Comparison of ENCODE assay signal across 1 cellular context in the genomic region with DNA sequence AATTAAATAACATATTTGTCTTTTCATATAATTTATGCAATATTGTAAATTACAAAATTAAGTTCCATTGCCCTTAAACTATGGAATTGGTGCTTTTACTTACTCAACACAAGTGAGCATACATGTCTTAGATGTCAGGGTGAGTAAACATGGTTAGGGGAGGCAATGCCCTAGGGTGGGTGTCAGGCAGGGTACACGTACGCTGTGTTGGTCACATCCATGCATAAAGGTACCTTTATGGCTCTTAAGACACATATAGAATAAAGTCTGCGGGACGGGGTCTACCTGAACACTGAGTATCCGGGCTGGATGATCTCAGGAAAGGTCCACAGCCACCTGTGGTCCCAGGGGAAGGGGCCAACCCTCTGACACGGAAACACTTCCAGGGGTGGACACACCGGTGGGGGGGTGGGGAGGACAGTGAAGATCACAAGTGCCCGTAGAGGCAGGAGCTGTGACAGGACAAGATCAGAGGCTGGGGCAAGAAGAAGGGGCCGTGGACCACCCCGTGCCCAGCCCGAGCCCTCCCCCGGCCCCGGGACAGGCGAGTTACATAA.
A peak's percentile ranks its signal among the peaks of the same experiment; 100 is the strongest.
TF ChIP-seq lines count a peak whose summit lies in the region.

No MANE protein-coding gene starts in this region.

TF ChIP-seq in K562, 482 proteins besides CTCF, POLR2A, EP300 and RAD21 (continued from another document and continues in another):
- TF ChIP-seq, protein P1, sequence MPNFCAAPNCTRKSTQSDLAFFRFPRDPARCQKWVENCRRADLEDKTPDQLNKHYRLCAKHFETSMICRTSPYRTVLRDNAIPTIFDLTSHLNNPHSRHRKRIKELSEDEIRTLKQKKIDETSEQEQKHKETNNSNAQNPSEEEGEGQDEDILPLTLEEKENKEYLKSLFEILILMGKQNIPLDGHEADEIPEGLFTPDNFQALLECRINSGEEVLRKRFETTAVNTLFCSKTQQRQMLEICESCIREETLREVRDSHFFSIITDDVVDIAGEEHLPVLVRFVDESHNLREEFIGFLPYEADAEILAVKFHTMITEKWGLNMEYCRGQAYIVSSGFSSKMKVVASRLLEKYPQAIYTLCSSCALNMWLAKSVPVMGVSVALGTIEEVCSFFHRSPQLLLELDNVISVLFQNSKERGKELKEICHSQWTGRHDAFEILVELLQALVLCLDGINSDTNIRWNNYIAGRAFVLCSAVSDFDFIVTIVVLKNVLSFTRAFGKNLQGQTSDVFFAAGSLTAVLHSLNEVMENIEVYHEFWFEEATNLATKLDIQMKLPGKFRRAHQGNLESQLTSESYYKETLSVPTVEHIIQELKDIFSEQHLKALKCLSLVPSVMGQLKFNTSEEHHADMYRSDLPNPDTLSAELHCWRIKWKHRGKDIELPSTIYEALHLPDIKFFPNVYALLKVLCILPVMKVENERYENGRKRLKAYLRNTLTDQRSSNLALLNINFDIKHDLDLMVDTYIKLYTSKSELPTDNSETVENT (CRISPR knock-in tag; IDR thresholded peaks at IDR 0.05), result no peak
- TF ChIP-seq SP2 (IDR thresholded peaks at IDR 0.05; ENCODE audit: extremely low read depth, low read depth, low read length, poor library complexity, severe bottlenecking), result no peak
- TF ChIP-seq ZNF263 (CRISPR knock-in tag; IDR thresholded peaks at IDR 0.05; ENCODE audit: borderline replicate concordance), result peak; percentile 26; the same call in 1 of the 2 replicates
- TF ChIP-seq CEBPG (CRISPR knock-in tag; IDR thresholded peaks at IDR 0.05), result no peak
- TF ChIP-seq CEBPG (tag; conservative IDR thresholded peaks at IDR 0.05 in 1 of 2, IDR thresholded peaks at IDR 0.05 in 1 of 2), result 0 out of 4 replicates have a peak, but pooled peaks of 1 of the 2 experiments have one; percentile 27
- no peak for TF ChIP-seq ZNF551 (CRISPR knock-in tag; IDR thresholded peaks at IDR 0.05)
- TF ChIP-seq GABPA (tag; conservative IDR thresholded peaks at IDR 0.05; ENCODE audit: low read depth), result peak; percentile 70
- TF ChIP-seq, protein P2, sequence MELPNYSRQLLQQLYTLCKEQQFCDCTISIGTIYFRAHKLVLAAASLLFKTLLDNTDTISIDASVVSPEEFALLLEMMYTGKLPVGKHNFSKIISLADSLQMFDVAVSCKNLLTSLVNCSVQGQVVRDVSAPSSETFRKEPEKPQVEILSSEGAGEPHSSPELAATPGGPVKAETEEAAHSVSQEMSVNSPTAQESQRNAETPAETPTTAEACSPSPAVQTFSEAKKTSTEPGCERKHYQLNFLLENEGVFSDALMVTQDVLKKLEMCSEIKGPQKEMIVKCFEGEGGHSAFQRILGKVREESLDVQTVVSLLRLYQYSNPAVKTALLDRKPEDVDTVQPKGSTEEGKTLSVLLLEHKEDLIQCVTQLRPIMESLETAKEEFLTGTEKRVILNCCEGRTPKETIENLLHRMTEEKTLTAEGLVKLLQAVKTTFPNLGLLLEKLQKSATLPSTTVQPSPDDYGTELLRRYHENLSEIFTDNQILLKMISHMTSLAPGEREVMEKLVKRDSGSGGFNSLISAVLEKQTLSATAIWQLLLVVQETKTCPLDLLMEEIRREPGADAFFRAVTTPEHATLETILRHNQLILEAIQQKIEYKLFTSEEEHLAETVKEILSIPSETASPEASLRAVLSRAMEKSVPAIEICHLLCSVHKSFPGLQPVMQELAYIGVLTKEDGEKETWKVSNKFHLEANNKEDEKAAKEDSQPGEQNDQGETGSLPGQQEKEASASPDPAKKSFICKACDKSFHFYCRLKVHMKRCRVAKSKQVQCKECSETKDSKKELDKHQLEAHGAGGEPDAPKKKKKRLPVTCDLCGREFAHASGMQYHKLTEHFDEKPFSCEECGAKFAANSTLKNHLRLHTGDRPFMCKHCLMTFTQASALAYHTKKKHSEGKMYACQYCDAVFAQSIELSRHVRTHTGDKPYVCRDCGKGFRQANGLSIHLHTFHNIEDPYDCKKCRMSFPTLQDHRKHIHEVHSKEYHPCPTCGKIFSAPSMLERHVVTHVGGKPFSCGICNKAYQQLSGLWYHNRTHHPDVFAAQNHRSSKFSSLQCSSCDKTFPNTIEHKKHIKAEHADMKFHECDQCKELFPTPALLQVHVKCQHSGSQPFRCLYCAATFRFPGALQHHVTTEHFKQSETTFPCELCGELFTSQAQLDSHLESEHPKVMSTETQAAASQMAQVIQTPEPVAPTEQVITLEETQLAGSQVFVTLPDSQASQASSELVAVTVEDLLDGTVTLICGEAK (IDR thresholded peaks at IDR 0.05), result peak; percentile 58; the same call in 1 of the 2 replicates
- TF ChIP-seq, protein P2 (CRISPR knock-in tag; IDR thresholded peaks at IDR 0.05), result no peak
- no peak for TF ChIP-seq KLF10 (CRISPR knock-in tag; IDR thresholded peaks at IDR 0.05)
- TF ChIP-seq ZNF717 (CRISPR knock-in tag; IDR thresholded peaks at IDR 0.05), result 0 out of 2 replicates have a peak, but pooled peaks have one; percentile 44
- TF ChIP-seq, protein P3, sequence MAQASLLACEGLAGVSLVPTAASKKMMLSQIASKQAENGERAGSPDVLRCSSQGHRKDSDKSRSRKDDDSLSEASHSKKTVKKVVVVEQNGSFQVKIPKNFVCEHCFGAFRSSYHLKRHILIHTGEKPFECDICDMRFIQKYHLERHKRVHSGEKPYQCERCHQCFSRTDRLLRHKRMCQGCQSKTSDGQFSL (CRISPR knock-in tag; IDR thresholded peaks at IDR 0.05), result peak; percentile 88
- TF ChIP-seq, protein P3 (tag; IDR thresholded peaks at IDR 0.05), result peak; percentile 20 to 83; a peak in 2 of 4 replicates
- TF ChIP-seq ARID1B (IDR thresholded peaks at IDR 0.05), result 0 out of 2 replicates have a peak, but pooled peaks have one; percentile 12
- no peak for TF ChIP-seq CREB1 (IDR thresholded peaks at IDR 0.05)
- 0 out of 2 replicates have a peak, but pooled peaks have one; percentile 19 for TF ChIP-seq CREB1 (CRISPR knock-in tag; IDR thresholded peaks at IDR 0.05)
- no peak for TF ChIP-seq FIP1L1 (IDR thresholded peaks at IDR 0.05; ENCODE audit: low read depth, low read length, poor library complexity, severe bottlenecking)
- TF ChIP-seq, protein P4, sequence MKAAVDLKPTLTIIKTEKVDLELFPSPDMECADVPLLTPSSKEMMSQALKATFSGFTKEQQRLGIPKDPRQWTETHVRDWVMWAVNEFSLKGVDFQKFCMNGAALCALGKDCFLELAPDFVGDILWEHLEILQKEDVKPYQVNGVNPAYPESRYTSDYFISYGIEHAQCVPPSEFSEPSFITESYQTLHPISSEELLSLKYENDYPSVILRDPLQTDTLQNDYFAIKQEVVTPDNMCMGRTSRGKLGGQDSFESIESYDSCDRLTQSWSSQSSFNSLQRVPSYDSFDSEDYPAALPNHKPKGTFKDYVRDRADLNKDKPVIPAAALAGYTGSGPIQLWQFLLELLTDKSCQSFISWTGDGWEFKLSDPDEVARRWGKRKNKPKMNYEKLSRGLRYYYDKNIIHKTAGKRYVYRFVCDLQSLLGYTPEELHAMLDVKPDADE (conservative IDR thresholded peaks at IDR 0.05; ENCODE audit: control insufficient read depth, low read depth, low read length), result 0 out of 2 replicates have a peak, but pooled peaks have one; percentile 14
- TF ChIP-seq NR2C1 (IDR thresholded peaks at IDR 0.05), result peak; percentile 94
- peak; percentile 92 for TF ChIP-seq NR2C1 (tag; IDR thresholded peaks at IDR 0.05)
- TF ChIP-seq, protein P5, sequence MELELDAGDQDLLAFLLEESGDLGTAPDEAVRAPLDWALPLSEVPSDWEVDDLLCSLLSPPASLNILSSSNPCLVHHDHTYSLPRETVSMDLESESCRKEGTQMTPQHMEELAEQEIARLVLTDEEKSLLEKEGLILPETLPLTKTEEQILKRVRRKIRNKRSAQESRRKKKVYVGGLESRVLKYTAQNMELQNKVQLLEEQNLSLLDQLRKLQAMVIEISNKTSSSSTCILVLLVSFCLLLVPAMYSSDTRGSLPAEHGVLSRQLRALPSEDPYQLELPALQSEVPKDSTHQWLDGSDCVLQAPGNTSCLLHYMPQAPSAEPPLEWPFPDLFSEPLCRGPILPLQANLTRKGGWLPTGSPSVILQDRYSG (tag; conservative IDR thresholded peaks at IDR 0.05; ENCODE audit: low read depth), result no peak
- peak; percentile 76; the same call in 1 of the 2 replicates for TF ChIP-seq ZBTB7A (IDR thresholded peaks at IDR 0.05; ENCODE audit: borderline replicate concordance, control insufficient read depth, low read depth, low read length)
- 0 out of 2 replicates have a peak, but pooled peaks have one; percentile 23 for TF ChIP-seq ATF7 (IDR thresholded peaks at IDR 0.05)
- no peak for TF ChIP-seq ZNF778 (CRISPR knock-in tag; IDR thresholded peaks at IDR 0.05)
- TF ChIP-seq, protein P6, sequence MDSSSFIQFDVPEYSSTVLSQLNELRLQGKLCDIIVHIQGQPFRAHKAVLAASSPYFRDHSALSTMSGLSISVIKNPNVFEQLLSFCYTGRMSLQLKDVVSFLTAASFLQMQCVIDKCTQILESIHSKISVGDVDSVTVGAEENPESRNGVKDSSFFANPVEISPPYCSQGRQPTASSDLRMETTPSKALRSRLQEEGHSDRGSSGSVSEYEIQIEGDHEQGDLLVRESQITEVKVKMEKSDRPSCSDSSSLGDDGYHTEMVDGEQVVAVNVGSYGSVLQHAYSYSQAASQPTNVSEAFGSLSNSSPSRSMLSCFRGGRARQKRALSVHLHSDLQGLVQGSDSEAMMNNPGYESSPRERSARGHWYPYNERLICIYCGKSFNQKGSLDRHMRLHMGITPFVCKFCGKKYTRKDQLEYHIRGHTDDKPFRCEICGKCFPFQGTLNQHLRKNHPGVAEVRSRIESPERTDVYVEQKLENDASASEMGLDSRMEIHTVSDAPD (CRISPR knock-in tag; IDR thresholded peaks at IDR 0.05), result no peak
- TF ChIP-seq DNMT1 (IDR thresholded peaks at IDR 0.05), result no peak
- peak; percentile 38; the same call in 1 of the 2 replicates for TF ChIP-seq GABPB1 (CRISPR knock-in tag; IDR thresholded peaks at IDR 0.05)
- TF ChIP-seq NR2C2 (CRISPR knock-in tag; IDR thresholded peaks at IDR 0.05), result no peak; the same call in 1 of the 2 replicates
- peak; percentile 94 for TF ChIP-seq NR2C2 (tag; IDR thresholded peaks at IDR 0.05)
- TF ChIP-seq FOXK2 (conservative IDR thresholded peaks at IDR 0.05 in 1 of 2, IDR thresholded peaks at IDR 0.05 in 1 of 2; ENCODE audit: low read depth in 2 of 2), result 0 out of 4 replicates have a peak, but pooled peaks of 1 of the 2 experiments have one; percentile 24
- TF ChIP-seq, protein P7, sequence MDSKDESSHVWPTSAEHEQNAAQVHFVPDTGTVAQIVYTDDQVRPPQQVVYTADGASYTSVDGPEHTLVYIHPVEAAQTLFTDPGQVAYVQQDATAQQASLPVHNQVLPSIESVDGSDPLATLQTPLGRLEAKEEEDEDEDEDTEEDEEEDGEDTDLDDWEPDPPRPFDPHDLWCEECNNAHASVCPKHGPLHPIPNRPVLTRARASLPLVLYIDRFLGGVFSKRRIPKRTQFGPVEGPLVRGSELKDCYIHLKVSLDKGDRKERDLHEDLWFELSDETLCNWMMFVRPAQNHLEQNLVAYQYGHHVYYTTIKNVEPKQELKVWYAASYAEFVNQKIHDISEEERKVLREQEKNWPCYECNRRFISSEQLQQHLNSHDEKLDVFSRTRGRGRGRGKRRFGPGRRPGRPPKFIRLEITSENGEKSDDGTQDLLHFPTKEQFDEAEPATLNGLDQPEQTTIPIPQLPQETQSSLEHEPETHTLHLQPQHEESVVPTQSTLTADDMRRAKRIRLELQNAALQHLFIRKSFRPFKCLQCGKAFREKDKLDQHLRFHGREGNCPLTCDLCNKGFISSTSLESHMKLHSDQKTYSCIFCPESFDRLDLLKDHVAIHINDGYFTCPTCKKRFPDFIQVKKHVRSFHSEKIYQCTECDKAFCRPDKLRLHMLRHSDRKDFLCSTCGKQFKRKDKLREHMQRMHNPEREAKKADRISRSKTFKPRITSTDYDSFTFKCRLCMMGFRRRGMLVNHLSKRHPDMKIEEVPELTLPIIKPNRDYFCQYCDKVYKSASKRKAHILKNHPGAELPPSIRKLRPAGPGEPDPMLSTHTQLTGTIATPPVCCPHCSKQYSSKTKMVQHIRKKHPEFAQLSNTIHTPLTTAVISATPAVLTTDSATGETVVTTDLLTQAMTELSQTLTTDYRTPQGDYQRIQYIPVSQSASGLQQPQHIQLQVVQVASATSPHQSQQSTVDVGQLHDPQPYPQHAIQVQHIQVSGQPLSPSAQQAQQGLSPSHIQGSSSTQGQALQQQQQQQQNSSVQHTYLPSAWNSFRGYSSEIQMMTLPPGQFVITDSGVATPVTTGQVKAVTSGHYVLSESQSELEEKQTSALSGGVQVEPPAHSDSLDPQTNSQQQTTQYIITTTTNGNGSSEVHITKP (IDR thresholded peaks at IDR 0.05; ENCODE audit: partially characterized antibody), result peak; percentile 85
- no peak for TF ChIP-seq NRF1 (conservative IDR thresholded peaks at IDR 0.05 in 1 of 2, IDR thresholded peaks at IDR 0.05 in 1 of 2)
- no peak for TF ChIP-seq STAG1 (CRISPR knock-in tag; IDR thresholded peaks at IDR 0.05; ENCODE audit: borderline replicate concordance)
- TF ChIP-seq KLF6 (CRISPR knock-in tag; IDR thresholded peaks at IDR 0.05; ENCODE audit: borderline replicate concordance), result no peak
- TF ChIP-seq FOXA3 (CRISPR knock-in tag; conservative IDR thresholded peaks at IDR 0.05 in 1 of 2, IDR thresholded peaks at IDR 0.05 in 1 of 2), result 0 out of 4 replicates have a peak, but pooled peaks of 1 of the 2 experiments have one; percentile 25
